ENCODE assay signal across 8 cellular contexts in genomic region chr22:17638182-17638431, GRCh38. TPM values are rescaled to one million over a fixed set of nuclear protein-coding genes. Genes with fewer than 3 reads are reported as not detected.
DNase-seq lines count a peak whose midpoint lies in the region; TF ChIP-seq lines count a peak whose summit lies in the region.

No MANE protein-coding gene starts in this region.

- peak overlapping the region; percentile 97 for H3K27ac Mint-ChIP-seq in activated CD4-positive, alpha-beta T cell treated with anti-CD3 and anti-CD28 coated beads, Interleukin-2, amount 10 ng/mL, durations not matched to agents 7 days and 5 days
- peak overlapping the region; percentile 99 for H3K27ac Mint-ChIP-seq in HFFc6

- H3K27me3 ChIP-seq in duodenal mucosa (ENCODE audit: control insufficient read depth in 1 of 2, insufficient read depth in 2 of 2, low read length in 2 of 2) (no peaks in the 10 kb centered on the region), mucosa of rectum (ENCODE audit: control insufficient read depth in 2 of 2, insufficient read depth in 2 of 2, low read length in 2 of 2) (no peaks in the 10 kb centered on the region)

- peaks cover 10% of the 10 kb centered on the region for H3K36me3 Mint-ChIP-seq in activated CD4-positive, alpha-beta T cell treated with anti-CD3 and anti-CD28 coated beads, Interleukin-2, amount 10 ng/mL, durations not matched to agents 7 days and 5 days (ENCODE audit: low read depth)
- peaks cover 22% of the 10 kb centered on the region for H3K36me3 Mint-ChIP-seq in HFFc6 (ENCODE audit: low read depth)

- H3K9me3 ChIP-seq in duodenal mucosa (ENCODE audit: control insufficient read depth in 1 of 2, low read length in 2 of 2) (no peaks in the 10 kb centered on the region), mucosa of rectum (ENCODE audit: control insufficient read depth in 2 of 2, low read length in 2 of 2) (no peaks in the 10 kb centered on the region)

- H3K4me3 ChIP-seq in duodenal mucosa (ENCODE audit: low read depth in 1 of 2, low read length in 2 of 2) = peak overlapping the region; percentile 83 to 97
- peak overlapping the region; percentile 97 to 100 for H3K4me3 ChIP-seq in mucosa of rectum (ENCODE audit: low read length in 2 of 2)

- H3K9me3 Mint-ChIP-seq in activated CD4-positive, alpha-beta T cell treated with anti-CD3 and anti-CD28 coated beads, Interleukin-2, amount 10 ng/mL, durations not matched to agents 7 days and 5 days = no peaks in the 10 kb centered on the region
- no peaks in the 10 kb centered on the region for H3K9me3 Mint-ChIP-seq in HFFc6

- H3K4me1 Mint-ChIP-seq in activated CD4-positive, alpha-beta T cell treated with anti-CD3 and anti-CD28 coated beads, Interleukin-2, amount 10 ng/mL, durations not matched to agents 7 days and 5 days = peaks cover 35% of the 10 kb centered on the region
- peaks cover 27% of the 10 kb centered on the region for H3K4me1 Mint-ChIP-seq in HFFc6 (ENCODE audit: low read depth)

- H3K36me3 ChIP-seq in duodenal mucosa (ENCODE audit: control insufficient read depth in 1 of 2, insufficient read depth in 2 of 2, low read length in 2 of 2) (no peaks in the 10 kb centered on the region), mucosa of rectum (ENCODE audit: control insufficient read depth in 2 of 2, insufficient read depth in 2 of 2, low read length in 2 of 2) (peaks cover 0 to 5% of the 10 kb centered on the region in 2 donors)

- TF ChIP-seq CTCF in HFFc6 (IDR thresholded peaks at IDR 0.05) = peak; percentile 42

- POLR2A ChIA-PET in activated CD4-positive, alpha-beta T cell treated with anti-CD3 and anti-CD28 coated beads, Interleukin-2, amount 10 ng/mL, durations not matched to agents 7 days and 5 days (lab: Charles Lee) = no interaction called here

- H3K27me3 Mint-ChIP-seq in activated CD4-positive, alpha-beta T cell treated with anti-CD3 and anti-CD28 coated beads, Interleukin-2, amount 10 ng/mL, durations not matched to agents 7 days and 5 days = no peaks in the 10 kb centered on the region
- H3K27me3 Mint-ChIP-seq in HFFc6 (ENCODE audit: insufficient read depth) = peaks cover 5% of the 10 kb centered on the region; the same call in 1 of the 2 replicates

- H3K27ac ChIP-seq in duodenal mucosa (ENCODE audit: low read depth, low read length) (peak overlapping the region; percentile 99), mucosa of rectum (ENCODE audit: low read depth in 2 of 2, low read length in 2 of 2) (peak overlapping the region; percentile 98 to 99)

- H3K4me1 ChIP-seq in duodenal mucosa (ENCODE audit: control insufficient read depth in 1 of 2, insufficient read depth in 2 of 2, low read length in 2 of 2) (peaks cover 12 to 13% of the 10 kb centered on the region in 2 donors), mucosa of rectum (ENCODE audit: control insufficient read depth in 2 of 2, insufficient read depth in 2 of 2, low read length in 2 of 2) (peaks cover 7 to 12% of the 10 kb centered on the region in 2 donors)

- H3K9ac ChIP-seq in duodenal mucosa (ENCODE audit: low read depth in 1 of 2, low read length in 2 of 2) (peak overlapping the region; percentile 83 to 100), mucosa of rectum (ENCODE audit: low read depth in 1 of 2, low read length in 2 of 2) (peak overlapping the region; percentile 100)

- H3K4me3 Mint-ChIP-seq in activated CD4-positive, alpha-beta T cell treated with anti-CD3 and anti-CD28 coated beads, Interleukin-2, amount 10 ng/mL, durations not matched to agents 7 days and 5 days = peak overlapping the region; percentile 88
- peak overlapping the region; percentile 95 for H3K4me3 Mint-ChIP-seq in HFFc6

- CTCF ChIA-PET in activated CD4-positive, alpha-beta T cell treated with anti-CD3 and anti-CD28 coated beads, Interleukin-2, amount 10 ng/mL, durations not matched to agents 7 days and 5 days (lab: Charles Lee) = no interaction called here

- no peak for DNase-seq in activated CD4-positive, alpha-beta T cell treated with anti-CD3 and anti-CD28 coated beads, Interleukin-2, amount 10 ng/mL, durations not matched to agents 7 days and 5 days
- DNase-seq in activated CD4-positive, alpha-beta T cell treated with anti-CD3 and anti-CD28 coated beads for 4 hours = no peak
- DNase-seq in HFFc6 (no peak), NCI-H446 treated with DMSO at 0.1 percent for 48 hours (lab: John Stamatoyannopoulos, UW) (peak; percentile 54), ecto neural progenitor cell (ENCODE audit: low spot score) (no peak), NCI-H128 (lab: John Stamatoyannopoulos, UW; ENCODE audit: unreplicated experiment) (no peak)

RNA-seq across cellular contexts. Expression of gene BCL2L13, which starts 0.5 kb away (rescaled TPM):
- total RNA-seq in activated CD4-positive, alpha-beta T cell treated with anti-CD3 and anti-CD28 coated beads, Interleukin-2, amount 10 ng/mL, durations not matched to agents 7 days and 5 days = 10 to 100 TPM; 23.5 to 24.9 TPM
- 10 to 100 TPM; 46.7 to 53.1 (median 49.7) TPM for total RNA-seq in HFFc6 (2021; fragmentation: NEBNext Ultra II Directional; extraction: Animal tissue kit (Norgen Biotek cat#: 25700))

RNA-seq across cellular contexts. Expression of gene ATP6V1E1, which starts 9.6 kb away (rescaled TPM):
- 10 to 100 TPM; 89.9 to 98.4 TPM for total RNA-seq in activated CD4-positive, alpha-beta T cell treated with anti-CD3 and anti-CD28 coated beads, Interleukin-2, amount 10 ng/mL, durations not matched to agents 7 days and 5 days
- total RNA-seq in HFFc6 (2021; fragmentation: NEBNext Ultra II Directional; extraction: Animal tissue kit (Norgen Biotek cat#: 25700)) = 100 to 1,000 TPM; 156 to 194 (median 168) TPM
